Comparison of ENCODE assay signal across 8 cellular contexts in the genomic region with DNA sequence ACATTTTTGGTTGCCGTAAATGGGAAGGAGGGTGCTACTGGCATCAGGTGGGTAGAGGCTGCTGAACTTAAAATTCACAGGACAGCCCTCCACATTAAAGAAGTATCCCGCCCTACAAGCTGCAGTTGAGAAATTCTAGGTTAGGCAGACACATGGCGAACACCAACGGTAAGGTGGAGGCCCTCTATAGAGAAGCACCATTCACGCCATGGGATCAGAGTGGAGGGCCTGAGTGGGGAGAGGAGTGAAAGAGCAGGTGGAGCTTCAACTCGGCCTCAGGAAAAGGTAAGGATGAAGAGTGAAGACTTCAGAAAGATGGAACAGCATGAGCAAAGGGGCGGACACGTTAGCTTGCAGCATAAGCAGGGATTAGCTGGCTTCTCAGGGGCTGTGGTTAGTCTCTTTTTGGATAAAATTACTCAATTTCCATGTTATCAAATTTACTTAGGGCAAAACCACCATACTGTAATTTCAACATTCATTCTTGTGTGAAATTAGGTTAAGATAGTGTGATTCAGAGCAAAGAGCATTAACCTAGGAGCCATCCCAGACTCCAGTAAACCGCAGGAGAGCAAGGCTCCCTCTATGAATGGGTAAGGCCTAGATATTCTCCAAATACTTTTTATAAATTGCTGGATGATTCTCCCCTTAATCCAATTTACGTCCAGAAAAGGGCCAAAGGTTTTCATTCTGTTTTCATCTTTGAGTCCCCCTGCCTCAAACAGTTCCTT. TPM values are rescaled to one million over a fixed set of nuclear protein-coding genes. Genes with fewer than 3 reads are reported as not detected.
DNase-seq lines count a peak whose midpoint lies in the region; ATAC-seq, FAIRE-seq and TF ChIP-seq lines count a peak whose summit lies in the region.

No MANE protein-coding gene starts in this region.

- peak overlapping the region; percentile 88 for H3K4me3 ChIP-seq in CD8-positive, alpha-beta T cell (ENCODE audit: low read depth, low read length)

- H3K4me1 ChIP-seq in CD8-positive, alpha-beta T cell (ENCODE audit: insufficient read depth, low read length): peaks cover 20% of the 10 kb centered on the region

- peak overlapping the region; percentile 95 for H3K27ac Mint-ChIP-seq in CD8-positive, alpha-beta T cell
- peak overlapping the region; percentile 96 to 98 (median 97) for H3K27ac Mint-ChIP-seq in nephron

- peak overlapping the region; percentile 96 for H3K27ac ChIP-seq in CD8-positive, alpha-beta T cell (ENCODE audit: low read depth, low read length)
- H3K27ac ChIP-seq in caudate nucleus (ENCODE audit: low read depth, low read length): peak overlapping the region; percentile 89

- FAIRE-seq in urothelium cell line (lab: Jason Lieb, UNC): no peak

- no peaks in the 10 kb centered on the region for H3K36me3 ChIP-seq in CD8-positive, alpha-beta T cell (ENCODE audit: insufficient read depth, low read length)

- no peak for ATAC-seq in CD8-positive, alpha-beta T cell

- no peaks in the 10 kb centered on the region for H3K27me3 ChIP-seq in CD8-positive, alpha-beta T cell (ENCODE audit: insufficient read depth, low read length)

- no peaks in the 10 kb centered on the region for H3K27me3 Mint-ChIP-seq in CD8-positive, alpha-beta T cell (ENCODE audit: low read depth)
- H3K27me3 Mint-ChIP-seq in nephron (ENCODE audit: low read depth): no peaks in the 10 kb centered on the region

- peak overlapping the region; percentile 88 for H3K4me3 Mint-ChIP-seq in CD8-positive, alpha-beta T cell
- peak overlapping the region; percentile 90 to 99 (median 94) for H3K4me3 Mint-ChIP-seq in nephron

- peaks cover 13% of the 10 kb centered on the region for H3K9me3 Mint-ChIP-seq in CD8-positive, alpha-beta T cell
- peaks cover 39% of the 10 kb centered on the region for H3K9me3 Mint-ChIP-seq in nephron

- H3K4me1 Mint-ChIP-seq in CD8-positive, alpha-beta T cell (ENCODE audit: low read depth): peaks cover 34% of the 10 kb centered on the region
- peaks cover 21% of the 10 kb centered on the region for H3K4me1 Mint-ChIP-seq in nephron

- no peak for TF ChIP-seq CTCF in CD8-positive, alpha-beta T cell (IDR thresholded peaks at IDR 0.05)
- TF ChIP-seq CTCF in nephron (IDR thresholded peaks at IDR 0.05; ENCODE audit: unreplicated experiment in 3 of 3) (no peak), GM10248 (IDR thresholded peaks at IDR 0.05; ENCODE audit: control extremely low read depth, extremely low read depth, low read depth, missing control alignments) (no peak)

- POLR2A ChIA-PET in CD8-positive, alpha-beta T cell (lab: Charles Lee): interaction anchor here (0.9 to 2.5 kb wide), 12 partner anchors 8 to 1415 kb away, joined by 3 to 11 read pairs (median 4); a partner anchor contains a TSS
- POLR2A ChIA-PET in GM10248 (lab: Yijun Ruan, JAX): no interaction called here

- CTCF ChIA-PET in CD8-positive, alpha-beta T cell (lab: Charles Lee): interaction anchor here (1.6 kb wide), 1 partner anchor 56 kb away, joined by 7 read pairs; no protein-coding TSS in a partner anchor
- CTCF ChIA-PET in GM10248 (lab: Yijun Ruan, JAX): interaction anchor here (1.1 to 2.9 kb wide), 5 partner anchors 10 to 61 kb away, joined by 3 to 10 read pairs (median 5); no protein-coding TSS in a partner anchor

- DNase-seq in CD8-positive, alpha-beta T cell: no peak
- peak; percentile 53 for DNase-seq in MV-4-11 (lab: John Stamatoyannopoulos, UW)
- no peak for DNase-seq in caudate nucleus (lab: John Stamatoyannopoulos, UW)
- DNase-seq in H4 (ENCODE audit: low spot score): no peak
- DNase-seq in GM10248 (ENCODE audit: extremely low spot score): no peak
- DNase-seq in urothelium cell line (ENCODE audit: low spot score): no peak
- no peak for DNase-seq in activated CD8-positive, alpha-beta memory T cell treated with anti-CD3 and anti-CD28 coated beads for 24 hours

- intact Hi-C loops in CD8-positive, alpha-beta T cell (cut with DNase I, micrococcal nuclease): loop anchor here (1.0 to 10.0 kb wide), 13 partner anchors 55 to 908 kb away; a partner anchor contains a TSS

- H3K9me3 ChIP-seq in CD8-positive, alpha-beta T cell (ENCODE audit: low read length): peaks cover 4% of the 10 kb centered on the region

- H3K36me3 Mint-ChIP-seq in CD8-positive, alpha-beta T cell: peaks cover 38% of the 10 kb centered on the region
- H3K36me3 Mint-ChIP-seq in nephron (ENCODE audit: low read depth): peaks cover 48% of the 10 kb centered on the region

RNA-seq across cellular contexts. Expression of a gene that starts 1.2 kb away (rescaled TPM):
- total RNA-seq in CD8-positive, alpha-beta T cell: 1 to 10 TPM; 1.5 to 2.4 TPM
- 5.2 and 5.9 TPM in 2 replicates for total RNA-seq in H4 (2014; rRNA removed; shearing (Covaris generic))
